Comparison of ENCODE assay signal across 8 cellular contexts in the genomic region with DNA sequence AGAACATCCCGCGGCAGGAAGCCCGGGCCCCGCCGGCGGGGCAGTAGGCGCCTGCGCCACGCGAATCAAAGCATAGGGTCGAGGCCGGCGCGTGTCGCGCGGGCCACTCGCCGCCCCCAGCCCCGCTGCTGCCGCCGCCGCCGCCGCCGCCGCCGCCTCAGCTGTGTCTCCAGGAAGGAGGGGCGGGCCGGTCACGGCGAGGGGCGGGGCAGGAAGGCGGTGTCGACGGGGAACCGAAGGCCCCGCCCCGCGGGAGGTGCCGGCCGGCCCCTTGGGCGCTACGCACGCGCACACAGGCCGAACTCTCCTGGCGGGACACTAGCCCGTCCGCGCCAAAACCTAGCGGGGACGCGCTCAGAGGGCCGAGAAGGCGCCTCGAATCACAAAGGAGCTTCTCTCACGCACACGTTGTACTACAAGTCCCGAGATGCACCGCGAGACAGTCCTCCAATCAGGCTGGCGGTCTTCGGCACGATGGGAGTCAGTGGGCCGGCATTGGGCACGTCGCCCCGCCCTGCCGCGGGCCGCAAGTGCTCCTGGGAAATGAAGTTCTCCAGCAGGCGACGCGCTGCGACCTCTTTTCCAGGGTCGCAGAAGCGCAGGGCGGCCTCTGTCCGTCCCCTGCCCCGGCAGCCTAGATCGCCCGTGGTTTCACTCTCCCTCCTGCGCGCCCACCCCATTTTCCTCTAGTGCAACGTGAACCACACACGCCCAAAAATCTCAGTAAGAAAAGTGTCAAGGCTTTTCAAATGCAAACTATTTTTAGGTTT. TPM values are rescaled to one million over a fixed set of nuclear protein-coding genes. Genes with fewer than 3 reads are reported as not detected.
DNase-seq lines count a peak whose midpoint lies in the region; ATAC-seq and TF ChIP-seq lines count a peak whose summit lies in the region.

A gene (minus strand): TSS at position 171 of the 770 bp plus-strand sequence. CDS start 164 bp downstream, at position 7.

- H3K36me3 ChIP-seq in CD8-positive, alpha-beta T cell (ENCODE audit: insufficient read depth, low read length) = no peaks in the 10 kb centered on the region
- H3K36me3 ChIP-seq in lung (ENCODE audit: control insufficient read depth in 2 of 2, insufficient read depth in 2 of 2, low read length in 2 of 2) = no peaks in the 10 kb centered on the region

- H3K4me3 Mint-ChIP-seq in CD8-positive, alpha-beta T cell = peak within 1 kb of the TSS; percentile 98

- peaks cover 30% of the 10 kb centered on the region for H3K4me1 Mint-ChIP-seq in CD8-positive, alpha-beta T cell (ENCODE audit: low read depth)

- H3K27ac ChIP-seq in CD8-positive, alpha-beta T cell (ENCODE audit: low read depth, low read length) = peak within 1 kb of the TSS; percentile 59
- peak within 1 kb of the TSS; percentile 90 to 95 for H3K27ac ChIP-seq in lung (ENCODE audit: low read depth in 1 of 2, low read length in 1 of 2)

- H3K27ac Mint-ChIP-seq in CD8-positive, alpha-beta T cell = peak within 1 kb of the TSS; percentile 97

- ATAC-seq in CD8-positive, alpha-beta T cell = peak; percentile 95
- peak; percentile 94 for ATAC-seq in GM19468 (IDR thresholded peaks at IDR 0.05; ENCODE audit: extremely low read depth, unreplicated experiment)
- ATAC-seq in lung (ENCODE audit: insufficient read depth, low FRiP score) = peak; percentile 94

- H3K4me3 ChIP-seq in CD8-positive, alpha-beta T cell (ENCODE audit: low read depth, low read length) = peak within 1 kb of the TSS; percentile 89
- peak within 1 kb of the TSS; percentile 69 for H3K4me3 ChIP-seq in lung

- H3K36me3 Mint-ChIP-seq in CD8-positive, alpha-beta T cell = peaks cover 9% of the 10 kb centered on the region

- POLR2A ChIA-PET in CD8-positive, alpha-beta T cell (lab: Charles Lee) = interaction anchor here (1.1 to 1.7 kb wide), 3 partner anchors 12 to 695 kb away, joined by 3 to 5 read pairs (median 3); a partner anchor contains a TSS

- WGBS in lung, 2 donors = 0% methylated on average over 58 to 87 of the region's 87 CpGs

- H3K9me3 Mint-ChIP-seq in CD8-positive, alpha-beta T cell = no peaks in the 10 kb centered on the region

- peaks cover 14% of the 10 kb centered on the region for H3K4me1 ChIP-seq in CD8-positive, alpha-beta T cell (ENCODE audit: insufficient read depth, low read length)
- peaks cover 0 to 3% of the 10 kb centered on the region in 2 donors for H3K4me1 ChIP-seq in lung (ENCODE audit: control insufficient read depth in 2 of 2, insufficient read depth in 2 of 2, low read length in 2 of 2)

- TF ChIP-seq CTCF in CD8-positive, alpha-beta T cell (IDR thresholded peaks at IDR 0.05) = no peak
- TF ChIP-seq CTCF in lung (IDR thresholded peaks at IDR 0.05; ENCODE audit: control extremely low read depth, extremely low read depth) = peak; percentile 4

- intact Hi-C loops in CD8-positive, alpha-beta T cell (cut with DNase I, micrococcal nuclease) = loop anchor here (1.0 to 10.0 kb wide), 6 partner anchors 412 to 1918 kb away; a partner anchor contains a TSS

- no peaks in the 10 kb centered on the region for H3K9me3 ChIP-seq in CD8-positive, alpha-beta T cell (ENCODE audit: low read length)
- no peaks in the 10 kb centered on the region for H3K9me3 ChIP-seq in lung (ENCODE audit: control insufficient read depth in 2 of 2, insufficient read depth in 1 of 2, low read length in 1 of 2)

- peak; percentile 87 to 97 (median 94) for DNase-seq in CD8-positive, alpha-beta T cell
- DNase-seq in HS-5 (ENCODE audit: low read depth) (peak; percentile 91), lung (ENCODE audit: low spot score) (peak; percentile 97)
- peak; percentile 100 for DNase-seq in NK-92 treated with Interleukin-12 subunit alpha and Interleukin-12 subunit beta, amount 100 ng/mL, for 24 hours (lab: John Stamatoyannopoulos, UW)
- DNase-seq in activated CD8-positive, alpha-beta memory T cell treated with anti-CD3 and anti-CD28 coated beads for 24 hours = peak; percentile 99
- peak; percentile 93 for DNase-seq in effector CD8-positive, alpha-beta T cell (lab: John Stamatoyannopoulos, UW)
- DNase-seq in stimulated activated CD4-positive, alpha-beta T cell treated with anti-CD3 and anti-CD28 coated beads, TNF-alpha, amount 100 ng/mL, for 4 hours (ENCODE audit: low read depth in 3 of 3) = peak; percentile 91 to 99 (median 92)

- H3K27me3 ChIP-seq in CD8-positive, alpha-beta T cell (ENCODE audit: insufficient read depth, low read length) = no peaks in the 10 kb centered on the region
- H3K27me3 ChIP-seq in lung (ENCODE audit: control insufficient read depth, insufficient read depth) = no peaks in the 10 kb centered on the region

- H3K27me3 Mint-ChIP-seq in CD8-positive, alpha-beta T cell (ENCODE audit: low read depth) = peaks cover 2% of the 10 kb centered on the region

- CTCF ChIA-PET in CD8-positive, alpha-beta T cell (lab: Charles Lee) = no interaction called here

RNA-seq across cellular contexts. Expression of the gene that starts here (rescaled TPM):
- 10 to 100 TPM; 15.4 to 17.5 TPM for total RNA-seq in CD8-positive, alpha-beta T cell
- total RNA-seq in lung = 10 to 100 TPM; 77.2 to 83.4 TPM
- 10 to 100 TPM; 12.1 to 34.0 TPM for polyA plus RNA-seq in lung

Comparison
In these comparisons a context has a peak if more than half of its experiments do, and no peak if none do; other contexts are left out.
1. Peak in every context shown above with its lines: DNase-seq, ATAC-seq, H3K4me3 ChIP-seq and H3K27ac ChIP-seq.
2. RNA of the gene that starts here (total RNA-seq): 77.2 to 83.4 TPM in lung; 15.4 to 17.5 TPM in CD8-positive, alpha-beta T cell; every median in the first group is over 4 times any median in the second.